Comparison of ENCODE assay signal across 37 cellular contexts in the genomic region with DNA sequence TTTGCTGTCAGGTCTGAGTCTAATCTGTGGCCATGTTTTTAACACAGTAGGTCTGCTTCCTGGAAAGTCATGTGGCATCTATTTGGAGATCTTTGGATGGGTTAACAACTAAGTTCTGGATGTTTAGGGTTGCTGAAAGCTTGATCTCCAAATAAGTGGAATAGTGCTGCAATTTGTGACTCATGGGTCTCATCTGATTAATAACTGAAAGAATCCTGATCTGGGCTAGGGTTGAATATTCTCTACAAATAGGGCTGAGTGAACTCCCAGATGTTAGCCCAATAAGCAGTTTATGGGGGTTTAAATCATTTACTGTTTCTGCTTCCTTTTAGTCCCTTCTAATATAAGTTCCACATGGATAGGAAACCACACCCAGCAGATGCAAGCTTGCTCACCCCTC. TPM values are rescaled to one million over a fixed set of nuclear protein-coding genes. Genes with fewer than 3 reads are reported as not detected.
"Had no signal": no experiment of that assay in that cellular context is flagged by ENCODE, and none has a peak within 500 bp of the region (broad histone marks: within the 10 kb centered on the region; RNA-seq: fewer than 3 reads in every experiment).

No MANE protein-coding gene starts in this region.

- H3K4me3 ChIP-seq: cardiac muscle cell, PC-9 had no signal

- H3K36me3 ChIP-seq: brain microvascular endothelial cell, cardiac muscle cell had no signal

- H2AFZ ChIP-seq: PC-9 had no signal

- H3K27me3 ChIP-seq: brain microvascular endothelial cell, cardiac muscle cell had no signal

- ATAC-seq: activated CD8-positive, alpha-beta T cell treated with anti-CD3 and anti-CD28 coated beads for 36 hours; activated T-cell treated with anti-CD3 and anti-CD28 coated beads, Interleukin-2, amount 50 U/mL, for 72 hours; activated T-helper 17 cell treated with anti-CD3 and anti-CD28 coated beads, Interleukin-2, amount 50 U/mL, for 72 hours had no signal

- H3K27ac ChIP-seq: brain microvascular endothelial cell, cardiac muscle cell, KMS-11, PC-9, VCaP had no signal

- H3K4me2 ChIP-seq: KMS-11, PC-9 had no signal

- DNase-seq: activated CD4-positive, alpha-beta T cell treated with anti-CD3 and anti-CD28 coated beads, Interleukin-2, amount 10 ng/mL, durations not matched to agents 24 days and 14 days; activated CD4-positive, alpha-beta T cell treated with anti-CD3 and anti-CD28 coated beads, Interleukin-2, amount 50 U/mL, for 4 hours; activated CD4-positive, CD25-positive, alpha-beta regulatory T cell; activated CD8-positive, alpha-beta T cell treated with anti-CD3 and anti-CD28 coated beads for 36 hours; activated effector memory CD4-positive, alpha-beta T cell treated with anti-CD3 and anti-CD28 coated beads, Interleukin-2, amount 50 U/mL, for 16 hours; activated naive CD4-positive, alpha-beta T cell; activated naive CD4-positive, alpha-beta T cell treated with anti-CD3 and anti-CD28 coated beads, Interleukin-2, amount 50 U/mL, for 16 hours; activated naive CD8-positive, alpha-beta T cell treated with anti-CD3 and anti-CD28 coated beads for 36 hours; activated T-cell treated with anti-CD3 and anti-CD28 coated beads, Interleukin-2, amount 50 U/mL, for 1 hour; activated T-cell treated with anti-CD3 and anti-CD28 coated beads, Interleukin-2, amount 50 U/mL, for 72 hours; amniotic stem cell; aorta; brain microvascular endothelial cell; MM.1S; MV-4-11; NCI-H1092; NCI-H1436 treated with DMSO at 0.1 percent for 48 hours; NCI-H1694 treated with DMSO at 0.1 percent for 48 hours; NCI-H2029; NCI-H2107; NCI-H2171; NCI-H510A; NCI-H526; NCI-H748 treated with DMSO at 0.1 percent for 48 hours; NK-92 treated with Interleukin-12 subunit alpha and Interleukin-12 subunit beta, amount 100 ng/mL, for 24 hours; PC-9; Right ventricle myocardium superior; SW 1271; T-helper 1 cell; T-helper 2 cell; T-helper 9 cell had no signal

- H3K9ac ChIP-seq: KMS-11 had no signal

RNA-seq across cellular contexts. Expression of a gene that starts 23.1 kb away (rescaled TPM):
- total RNA-seq: activated CD4-positive, alpha-beta T cell treated with anti-CD3 and anti-CD28 coated beads, Interleukin-2, amount 10 ng/mL, durations not matched to agents 24 days and 14 days; activated CD8-positive, alpha-beta memory T cell treated with anti-CD3 and anti-CD28 coated beads for 36 hours; activated CD8-positive, alpha-beta T cell treated with anti-CD3 and anti-CD28 coated beads for 36 hours; activated naive CD8-positive, alpha-beta T cell treated with anti-CD3 and anti-CD28 coated beads for 36 hours; activated T-cell treated with anti-CD3 and anti-CD28 coated beads, Interleukin-2, amount 50 U/mL, for 72 hours; activated T-helper 17 cell treated with anti-CD3 and anti-CD28 coated beads, Interleukin-2, amount 50 U/mL, for 72 hours; aorta; cardiac muscle cell; LHCN-M2; PC-9; Right ventricle myocardium superior had no signal

RNA-seq across cellular contexts. Expression of a gene that starts 31.7 kb away (rescaled TPM):
- total RNA-seq: activated CD4-positive, alpha-beta T cell treated with anti-CD3 and anti-CD28 coated beads, Interleukin-2, amount 10 ng/mL, durations not matched to agents 24 days and 14 days; activated CD8-positive, alpha-beta memory T cell treated with anti-CD3 and anti-CD28 coated beads for 36 hours; activated CD8-positive, alpha-beta T cell treated with anti-CD3 and anti-CD28 coated beads for 36 hours; activated naive CD8-positive, alpha-beta T cell treated with anti-CD3 and anti-CD28 coated beads for 36 hours; activated T-cell treated with anti-CD3 and anti-CD28 coated beads, Interleukin-2, amount 50 U/mL, for 72 hours; activated T-helper 17 cell treated with anti-CD3 and anti-CD28 coated beads, Interleukin-2, amount 50 U/mL, for 72 hours; aorta; cardiac muscle cell; LHCN-M2; PC-9; Right ventricle myocardium superior had no signal
